25 cellular contexts compared by ENCODE assay signal in genomic region chr14:70670992-70671651, GRCh38. TPM values are rescaled to one million over a fixed set of nuclear protein-coding genes. Genes with fewer than 3 reads are reported as not detected.
DNase-seq lines count a peak whose midpoint lies in the region; ATAC-seq, FAIRE-seq and TF ChIP-seq lines count a peak whose summit lies in the region.
"Had no signal": no experiment of that assay in that cellular context is flagged by ENCODE, and none has a peak within 500 bp of the region (broad histone marks: within the 10 kb centered on the region; RNA-seq: fewer than 3 reads in every experiment).

No MANE protein-coding gene starts in this region.

- peak; percentile 74 for FAIRE-seq in urothelium cell line (lab: Jason Lieb, UNC)
- FAIRE-seq: A549, D721Med had no signal

- no peaks in the 10 kb centered on the region for H3K9me3 ChIP-seq in right cardiac atrium (ENCODE audit: control insufficient read depth, low read length)
- no peaks in the 10 kb centered on the region for H3K9me3 ChIP-seq in right atrium auricular region
- H3K9me3 ChIP-seq: A549, upper lobe of left lung had no signal

- no peaks in the 10 kb centered on the region for H3K4me1 ChIP-seq in right cardiac atrium (ENCODE audit: control insufficient read depth, insufficient read depth, low read length)
- H3K4me1 ChIP-seq in right atrium auricular region = no peaks in the 10 kb centered on the region

- peak overlapping the region in 1 of 5 experiments; percentile 54 for H3K4me3 Mint-ChIP-seq in brain
- no peak overlapping the region for H3K4me3 Mint-ChIP-seq in naive B cell
- no peak overlapping the region for H3K4me3 Mint-ChIP-seq in activated naive CD4-positive, alpha-beta T cell treated with anti-CD3 and anti-CD28 coated beads, Interleukin-2, amount 10 ng/mL, durations not matched to agents 7 days and 5 days
- H3K4me3 Mint-ChIP-seq: activated CD8-positive, alpha-beta T cell treated with anti-CD3 and anti-CD28 coated beads, Interleukin-2, amount 10 ng/mL, durations not matched to agents 7 days and 5 days; CD14-positive monocyte; mesothelial cell of epicardium had no signal

- CTCF ChIA-PET in activated naive CD4-positive, alpha-beta T cell treated with anti-CD3 and anti-CD28 coated beads, Interleukin-2, amount 10 ng/mL, durations not matched to agents 7 days and 5 days (lab: Charles Lee) = no interaction called here

- H3K36me3 ChIP-seq in right atrium auricular region = no peaks in the 10 kb centered on the region
- H3K36me3 ChIP-seq: upper lobe of left lung had no signal

- H3K27ac Mint-ChIP-seq in brain = peak overlapping the region in 4 of 5 experiments; percentile 42 to 94 (median 58)
- H3K27ac Mint-ChIP-seq in naive B cell = peak overlapping the region in 4 of 6 donors; percentile 47 to 91 (median 82)
- H3K27ac Mint-ChIP-seq in activated naive CD4-positive, alpha-beta T cell treated with anti-CD3 and anti-CD28 coated beads, Interleukin-2, amount 10 ng/mL, durations not matched to agents 7 days and 5 days = no peak overlapping the region
- H3K27ac Mint-ChIP-seq: CD14-positive monocyte, mesothelial cell of epicardium had no signal

- ATAC-seq in right cardiac atrium (peak; percentile 53 to 60), naive B cell (ENCODE audit: low read depth in 2 of 2) (no peak), HG03095 (IDR thresholded peaks at IDR 0.05; ENCODE audit: unreplicated experiment) (no peak)
- ATAC-seq: A549; activated CD8-positive, alpha-beta T cell treated with anti-CD3 and anti-CD28 coated beads, Interleukin-2, amount 10 ng/mL, durations not matched to agents 7 days and 5 days; PC-3 had no signal

- no peak overlapping the region for H3K4me3 ChIP-seq in right cardiac atrium (ENCODE audit: low read length)
- H3K4me3 ChIP-seq in right atrium auricular region = no peak overlapping the region
- H3K4me3 ChIP-seq: A549, upper lobe of left lung had no signal

- DNase-seq in right cardiac atrium = peak in 1 of 3 donors; percentile 62
- no peak for DNase-seq in right atrium auricular region (ENCODE audit: low spot score)
- no peak for DNase-seq in naive B cell
- no peak for DNase-seq in urothelium cell line (ENCODE audit: low spot score)
- DNase-seq in activated naive CD4-positive, alpha-beta T cell treated with anti-CD3 and anti-CD28 coated beads, Interleukin-2, amount 10 ng/mL, durations not matched to agents 7 days and 5 days = no peak
- no peak for DNase-seq in activated CD4-positive, CD25-positive, alpha-beta regulatory T cell treated with anti-CD3 and anti-CD28 coated beads, Interleukin-2, amount 50 U/mL, for 72 hours
- DNase-seq: activated CD4-positive, alpha-beta T cell treated with anti-CD3 and anti-CD28 coated beads for 1 hour; activated CD8-positive, alpha-beta T cell treated with anti-CD3 and anti-CD28 coated beads, Interleukin-2, amount 10 ng/mL, durations not matched to agents 7 days and 5 days; central memory CD4-positive, alpha-beta T cell; dermis blood vessel endothelial cell; EL; HCEC 1CT; KBM-7; NCI-H1930; NCI-H345; PC-3; SHP77 treated with DMSO at 0.1 percent for 48 hours; stimulated activated CD4-positive, alpha-beta T cell treated with anti-CD3 and anti-CD28 coated beads, Interleukin-12 subunit alpha, Interleukin-12 subunit beta, amount 100 ng/mL, for 4 hours; upper lobe of left lung had no signal

- H3K27me3 ChIP-seq in right cardiac atrium (ENCODE audit: control insufficient read depth, insufficient read depth) (no peaks in the 10 kb centered on the region), right atrium auricular region (no peaks in the 10 kb centered on the region)
- H3K27me3 ChIP-seq: upper lobe of left lung had no signal

- TF ChIP-seq CTCF in right atrium auricular region (IDR thresholded peaks at IDR 0.05) (no peak), brain (conservative IDR thresholded peaks at IDR 0.05) (no peak)

- H3K27ac ChIP-seq in right cardiac atrium (ENCODE audit: low read length) (no peak overlapping the region), right atrium auricular region (no peak overlapping the region)
- H3K27ac ChIP-seq: A549, upper lobe of left lung had no signal

- no peaks in the 10 kb centered on the region for H3K9me3 Mint-ChIP-seq in brain
- peaks cover 0 to 2% (median 0%) of the 10 kb centered on the region in 7 donors for H3K9me3 Mint-ChIP-seq in naive B cell
- no peaks in the 10 kb centered on the region for H3K9me3 Mint-ChIP-seq in activated naive CD4-positive, alpha-beta T cell treated with anti-CD3 and anti-CD28 coated beads, Interleukin-2, amount 10 ng/mL, durations not matched to agents 7 days and 5 days
- H3K9me3 Mint-ChIP-seq: CD14-positive monocyte, mesothelial cell of epicardium had no signal

- 81% methylated on average over 15 of the region's 15 CpGs for WGBS in right cardiac atrium

- H3K4me1 Mint-ChIP-seq in brain = peaks cover 3% of the 10 kb centered on the region
- peaks cover 41 to 65% (median 45%) of the 10 kb centered on the region in 3 donors for H3K4me1 Mint-ChIP-seq in naive B cell
- peaks cover 6% of the 10 kb centered on the region for H3K4me1 Mint-ChIP-seq in activated naive CD4-positive, alpha-beta T cell treated with anti-CD3 and anti-CD28 coated beads, Interleukin-2, amount 10 ng/mL, durations not matched to agents 7 days and 5 days
- H3K4me1 Mint-ChIP-seq: CD14-positive monocyte had no signal

- intact Hi-C loops in right cardiac atrium (cut with DNase I) = no loop called here

- peaks cover 23% of the 10 kb centered on the region for H3K36me3 Mint-ChIP-seq in brain
- H3K36me3 Mint-ChIP-seq in naive B cell = peaks cover 5 to 31% of the 10 kb centered on the region in 2 donors
- peaks cover 52% of the 10 kb centered on the region for H3K36me3 Mint-ChIP-seq in activated naive CD4-positive, alpha-beta T cell treated with anti-CD3 and anti-CD28 coated beads, Interleukin-2, amount 10 ng/mL, durations not matched to agents 7 days and 5 days

- H3K27me3 Mint-ChIP-seq in brain (peaks cover 3% of the 10 kb centered on the region), naive B cell (no peaks in the 10 kb centered on the region)
- H3K27me3 Mint-ChIP-seq in activated naive CD4-positive, alpha-beta T cell treated with anti-CD3 and anti-CD28 coated beads, Interleukin-2, amount 10 ng/mL, durations not matched to agents 7 days and 5 days = no peaks in the 10 kb centered on the region

RNA-seq across cellular contexts. Expression of gene TTC9, which starts 29.4 kb away (rescaled TPM):
- total RNA-seq in right cardiac atrium = 1 to 10 TPM; 1.7 to 4.7 (median 2.7) TPM
- polyA plus RNA-seq in right cardiac atrium = 0.95 TPM
- 1 to 10 TPM; 2.2 to 5.3 TPM for total RNA-seq in right atrium auricular region
- polyA plus RNA-seq in brain (ENCODE audit: insufficient read depth, low read depth, low replicate concordance) = 4.9 TPM
- 10 to 100 TPM; 11.7 to 24.2 (median 18.0) TPM for polyA plus RNA-seq in naive B cell (ENCODE audit: low read depth in 6 of 6)

Comparison
In these comparisons a context has a peak if more than half of its experiments do, and no peak if none do; other contexts are left out.
1. ATAC-seq: peak in right cardiac atrium (2 of 2); none in naive B cell (0 of 2) and HG03095 (single experiment).